In genomic region chr5:178153530-178154340, GRCh38 we compare ENCODE assay signal across 8 cellular contexts. TPM values are rescaled to one million over a fixed set of nuclear protein-coding genes. Genes with fewer than 3 reads are reported as not detected.
A peak's percentile ranks its signal among the peaks of the same experiment; 100 is the strongest.
DNase-seq lines count a peak whose midpoint lies in the region; ATAC-seq and TF ChIP-seq lines count a peak whose summit lies in the region.

TSS of gene NHP2 (minus strand) at chr5:178153885. CDS start at chr5:178153817, 68 bp downstream.

- DNase-seq in C1 segment of cervical spinal cord (lab: John Stamatoyannopoulos, UW) (peak; percentile 59 to 99 (median 96)), NCI-H748 treated with DMSO at 0.1 percent for 48 hours (lab: John Stamatoyannopoulos, UW) (peak; percentile 97), dermis blood vessel endothelial cell (peak; percentile 100), left lung (peak; percentile 99)
- DNase-seq in activated CD4-positive, alpha-beta T cell treated with anti-CD3 and anti-CD28 coated beads, Interleukin-2, amount 50 U/mL, for 24 hours (ENCODE audit: low read depth in 1 of 2, low spot score in 1 of 2) = peak; percentile 96 to 99
- DNase-seq in stimulated activated CD4-positive, alpha-beta T cell treated with anti-CD3 and anti-CD28 coated beads, Interleukin-2, amount 100 ng/mL, for 48 hours = peak; percentile 98 to 99

- no peak for TF ChIP-seq CTCF in left lung (IDR thresholded peaks at IDR 0.05)

- H3K27ac ChIP-seq in left lung = peak within 1 kb of the TSS; percentile 16 to 80

- no peaks in the 10 kb centered on the region for H3K27me3 ChIP-seq in left lung

- ATAC-seq in GM19372 (IDR thresholded peaks at IDR 0.05; ENCODE audit: low read depth, unreplicated experiment) (peak; percentile 100), HG03558 (IDR thresholded peaks at IDR 0.05; ENCODE audit: extremely low read depth, unreplicated experiment) (peak; percentile 96), left lung (peak; percentile 100)

- H3K36me3 ChIP-seq in left lung = peaks cover 0 to 30% of the 10 kb centered on the region in 2 donors

- intact Hi-C loops in left lung (cut with DNase I) = no loop called here

- no peaks in the 10 kb centered on the region for H3K9me3 ChIP-seq in left lung

- H3K4me1 ChIP-seq in left lung = peaks cover 9 to 17% of the 10 kb centered on the region in 2 donors

- peak within 1 kb of the TSS; percentile 75 to 87 for H3K4me3 ChIP-seq in left lung

RNA-seq across cellular contexts. Expression of gene NHP2, which starts in this region (rescaled TPM):
- total RNA-seq in dermis blood vessel endothelial cell (148 and 175 TPM in 2 replicates), left lung (100 to 1,000 TPM in 1 of 2 donors, 10 to 100 TPM in 1; 65.0 to 105 TPM)

Comparison
In these comparisons a context has a peak if more than half of its experiments do, and no peak if none do; other contexts are left out.
1. Peak in every context shown above with its lines: DNase-seq, ATAC-seq, H3K4me3 ChIP-seq and H3K27ac ChIP-seq.